ENCODE assay signal across 8 cellular contexts in the genomic region with DNA sequence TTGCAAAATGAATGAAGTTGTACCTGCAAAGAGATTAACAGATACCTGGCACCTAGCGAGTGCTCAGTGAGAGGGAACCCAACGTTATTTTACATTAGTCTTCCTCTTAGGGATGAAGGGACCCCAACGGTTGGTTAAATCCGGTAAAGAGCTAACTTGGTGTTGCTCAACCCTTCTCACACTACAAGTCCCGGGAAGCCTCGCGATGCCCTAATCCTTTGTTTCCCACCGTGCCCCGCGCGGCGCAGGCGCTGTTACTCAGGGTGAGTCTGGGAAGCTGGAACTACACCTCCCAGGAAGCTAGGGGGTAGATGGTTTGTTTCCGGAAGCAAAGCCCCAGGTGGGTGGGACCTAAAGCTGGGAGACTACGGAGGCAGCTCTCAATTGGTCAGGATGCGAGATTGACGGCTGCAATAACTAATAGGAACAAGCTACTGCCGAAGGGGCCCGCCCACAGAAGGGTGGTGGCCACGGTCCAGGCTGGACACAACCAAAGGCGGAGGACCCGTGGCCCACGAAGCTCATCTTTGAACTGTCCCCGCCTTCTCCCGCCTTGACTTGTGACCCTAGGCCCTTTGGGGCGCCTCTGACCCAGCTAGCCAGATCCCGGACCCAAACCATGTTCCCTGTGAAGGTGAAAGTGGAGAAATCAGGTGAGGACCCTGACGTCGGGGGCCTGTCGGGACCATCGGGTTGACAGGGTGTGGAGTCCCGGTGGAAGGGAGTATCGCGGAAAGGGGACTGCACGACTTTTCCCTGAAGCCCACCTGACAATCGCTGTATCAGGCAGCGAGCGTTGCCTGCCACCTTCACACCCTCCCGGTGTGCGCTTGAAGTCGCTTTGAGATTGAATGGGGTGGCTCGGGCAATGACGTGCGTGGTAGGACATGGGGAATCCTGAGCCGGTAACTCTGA. TPM values are rescaled to one million over a fixed set of nuclear protein-coding genes. Genes with fewer than 3 reads are reported as not detected.
DNase-seq lines count a peak whose midpoint lies in the region; ATAC-seq, FAIRE-seq and TF ChIP-seq lines count a peak whose summit lies in the region.

A gene with protein sequence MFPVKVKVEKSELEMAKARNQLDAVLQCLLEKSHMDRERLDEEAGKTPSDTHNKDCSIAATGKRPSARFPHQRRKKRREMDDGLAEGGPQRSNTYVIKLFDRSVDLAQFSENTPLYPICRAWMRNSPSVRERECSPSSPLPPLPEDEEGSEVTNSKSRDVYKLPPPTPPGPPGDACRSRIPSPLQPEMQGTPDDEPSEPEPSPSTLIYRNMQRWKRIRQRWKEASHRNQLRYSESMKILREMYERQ (plus strand): TSS at position 471 of the 915 bp plus-strand sequence. CDS start 149 bp downstream, at position 620.

- no peaks in the 10 kb centered on the region for H3K36me3 Mint-ChIP-seq in chondrocyte (ENCODE audit: low read depth)

- peaks cover 6 to 10% of the 10 kb centered on the region in 2 donors for H3K36me3 ChIP-seq in kidney (ENCODE audit: control insufficient read depth in 1 of 2, insufficient read depth in 2 of 2, low read length in 2 of 2)

- intact Hi-C loops in kidney (cut with DNase I): no loop called here

- H3K27ac Mint-ChIP-seq in chondrocyte (ENCODE audit: unreplicated experiment): peak within 1 kb of the TSS; percentile 92

- peak; percentile 96 for FAIRE-seq in kidney (lab: Jason Lieb, UNC)

- DNase-seq in AG20443 (ENCODE audit: low spot score): peak; percentile 94
- peak; percentile 96 for DNase-seq in NCI-H510A (lab: John Stamatoyannopoulos, UW)
- DNase-seq in activated CD4-positive, alpha-beta T cell treated with anti-CD3 and anti-CD28 coated beads for 1 hour: peak; percentile 98
- DNase-seq in chondrocyte (ENCODE audit: low spot score): peak; percentile 98
- DNase-seq in kidney: peak; percentile 99
- DNase-seq in stimulated activated CD4-positive, alpha-beta T cell treated with anti-CD3 and anti-CD28 coated beads, Interleukin-15, amount 100 ng/mL, for 24 hours: peak; percentile 98

- H3K27ac ChIP-seq in kidney (ENCODE audit: low read depth in 2 of 2, low read length in 2 of 2): peak within 1 kb of the TSS; percentile 63 to 71

- H3K4me3 Mint-ChIP-seq in chondrocyte (ENCODE audit: unreplicated experiment): peak within 1 kb of the TSS; percentile 99

- H3K9me3 Mint-ChIP-seq in chondrocyte (ENCODE audit: low read depth): no peaks in the 10 kb centered on the region

- peak within 1 kb of the TSS; percentile 91 to 100 for H3K4me3 ChIP-seq in kidney (ENCODE audit: low read length in 2 of 2)

- peak; percentile 64 for ATAC-seq in HG03432 (IDR thresholded peaks at IDR 0.05; ENCODE audit: unreplicated experiment)

- peak within 1 kb of the TSS; percentile 60 to 97 for H3K9ac ChIP-seq in kidney (ENCODE audit: low read length in 2 of 2)

- H3K4me1 Mint-ChIP-seq in chondrocyte (ENCODE audit: low read depth): peaks cover 55% of the 10 kb centered on the region

- H3K9me3 ChIP-seq in kidney (ENCODE audit: control insufficient read depth in 1 of 2, low read length in 2 of 2): no peaks in the 10 kb centered on the region

- H3K27me3 Mint-ChIP-seq in chondrocyte (ENCODE audit: low read depth): no peaks in the 10 kb centered on the region

- peak; percentile 68 for TF ChIP-seq POLR2A in GM19099 (IDR thresholded peaks at IDR 0.05; ENCODE audit: extremely low read depth, insufficient read length, low read depth)

- TF ChIP-seq CTCF in chondrocyte (IDR thresholded peaks at IDR 0.05) (no peak), kidney (IDR thresholded peaks at IDR 0.05; ENCODE audit: borderline replicate concordance, extremely low read depth, insufficient read depth) (peak; percentile 27)

- H3K4me1 ChIP-seq in kidney (ENCODE audit: control insufficient read depth in 1 of 2, insufficient read depth in 1 of 2, low read depth in 1 of 2, low read length in 2 of 2): peaks cover 9 to 18% of the 10 kb centered on the region in 2 donors

RNA-seq across cellular contexts. Expression of the gene that starts here (rescaled TPM):
- total RNA-seq in chondrocyte (11.9 to 18.6 TPM (median 13.5 TPM) in 3 replicates), kidney (11.2 TPM)
- 11.4 TPM for polyA plus RNA-seq in kidney (ENCODE audit: insufficient read depth, low read depth, low replicate concordance)

Comparison
In these comparisons a context has a peak if more than half of its experiments do, and no peak if none do; other contexts are left out.
1. Peak in every context shown above with its lines: DNase-seq, ATAC-seq, H3K4me3 ChIP-seq and H3K27ac ChIP-seq.